17 cellular contexts compared by ENCODE assay signal in the genomic region with DNA sequence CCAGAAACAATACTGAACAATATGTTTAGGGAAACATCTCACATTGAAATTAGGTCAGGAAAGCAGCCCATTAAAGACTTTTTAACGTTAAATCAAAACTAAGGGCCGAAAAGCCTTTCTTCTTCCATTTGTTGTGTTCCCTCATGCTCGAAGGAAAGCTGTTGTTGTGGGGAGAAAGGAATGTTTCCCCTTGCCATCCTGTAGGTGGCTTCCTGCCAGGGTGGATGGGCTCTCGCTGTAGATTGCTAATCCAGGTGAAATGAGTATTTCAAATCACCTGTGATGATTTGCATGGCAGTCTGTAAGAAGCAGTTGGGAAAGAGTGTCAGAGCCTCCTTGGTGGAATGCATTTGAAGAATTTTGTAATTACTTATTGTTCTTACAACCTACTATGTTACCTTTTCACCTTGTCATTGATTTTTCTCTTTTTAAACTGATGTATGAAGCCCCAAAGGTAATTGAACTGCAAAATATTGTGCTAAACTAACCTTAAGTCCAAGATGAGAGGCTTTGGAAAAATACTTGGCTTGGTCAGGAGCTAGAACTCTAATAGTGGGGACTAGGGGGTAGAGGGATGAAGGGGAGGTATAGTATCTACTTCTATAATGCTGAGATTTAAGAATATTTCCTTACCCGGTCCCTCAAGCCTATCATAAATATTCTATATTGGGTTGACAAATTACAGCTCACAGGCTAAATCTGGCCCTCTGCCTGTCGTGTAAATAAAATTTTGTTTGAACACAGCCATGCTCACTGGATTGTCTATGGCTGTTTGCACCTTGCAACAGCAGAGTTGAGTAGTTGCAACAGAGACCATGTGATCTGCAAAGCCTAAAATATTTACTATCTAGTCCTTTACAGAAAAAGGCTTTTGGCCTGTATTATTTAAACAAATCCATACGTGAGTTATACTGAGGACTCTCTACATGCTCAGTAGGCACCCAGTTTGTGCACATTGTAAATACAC. TPM values are rescaled to one million over a fixed set of nuclear protein-coding genes. Genes with fewer than 3 reads are reported as not detected.
DNase-seq lines count a peak whose midpoint lies in the region; ATAC-seq, FAIRE-seq and TF ChIP-seq lines count a peak whose summit lies in the region.
"Had no signal": no experiment of that assay in that cellular context is flagged by ENCODE, and none has a peak within 500 bp of the region (broad histone marks: within the 10 kb centered on the region; RNA-seq: fewer than 3 reads in every experiment).

No MANE protein-coding gene starts in this region.

- WGBS in HepG2 (ENCODE audit: low lambda C conversion rate): 33% methylated on average over 7 of the region's 7 CpGs

- ATAC-seq in Right ventricle myocardium inferior (no peak), HepG2 (peak; percentile 93)
- ATAC-seq: gastrocnemius medialis had no signal

- H3K4me1 ChIP-seq in right atrium auricular region (peaks cover 0 to 30% of the 10 kb centered on the region in 2 donors), HepG2 (ENCODE audit: insufficient read depth, low read length) (peaks cover 52% of the 10 kb centered on the region), uterus (peaks cover 4 to 10% of the 10 kb centered on the region in 2 donors)
- H3K4me1 ChIP-seq: ascending aorta had no signal

- peak overlapping the region; percentile 43; the same call in 1 of the 2 replicates for H3K4me2 ChIP-seq in HepG2 (ENCODE audit: low read depth, low read length)

- no peaks in the 10 kb centered on the region for H4K20me1 ChIP-seq in HepG2 (ENCODE audit: insufficient read depth, low read length)

- no peak overlapping the region for H2AFZ ChIP-seq in HepG2 (ENCODE audit: low read length)

- H3K9ac ChIP-seq in HepG2 (ENCODE audit: insufficient read depth, low read depth, low read length): no peak overlapping the region

- TF ChIP-seq CTCF in right atrium auricular region (IDR thresholded peaks at IDR 0.05): no peak
- no peak for TF ChIP-seq CTCF in VCaP (conservative IDR thresholded peaks at IDR 0.05)
- TF ChIP-seq CTCF in HepG2 (CRISPR knock-in tag; IDR thresholded peaks at IDR 0.05): no peak
- TF ChIP-seq CTCF in uterus (IDR thresholded peaks at IDR 0.05): no peak
- TF ChIP-seq CTCF in glutamatergic neuron (IDR thresholded peaks at IDR 0.05; ENCODE audit: partially characterized antibody, unreplicated experiment): no peak

- in situ Hi-C loops in HepG2 (cut with HindIII; ENCODE audit: extremely low pct_ligation_motif_present, low pct_unique_long_range_greater_than_20kb): no loop called here

- FAIRE-seq in HepG2 (lab: Jason Lieb, UNC): no peak

- DNase-seq in right atrium auricular region (ENCODE audit: low spot score) (no peak), Right ventricle myocardium inferior (ENCODE audit: missing footprints) (no peak), HepG2 (ENCODE audit: low spot score) (peak; percentile 73), uterus (no peak), glutamatergic neuron (no peak), T-helper 1 cell (no peak)
- no peak for DNase-seq in stimulated activated CD4-positive, alpha-beta T cell treated with anti-CD3 and anti-CD28 coated beads, Interleukin-4, amount 100 ng/mL, for 24 hours
- DNase-seq: activated CD4-positive, alpha-beta T cell treated with anti-CD3 and anti-CD28 coated beads for 4 hours; activated naive CD4-positive, alpha-beta T cell; CD8-positive, alpha-beta memory T cell; gastrocnemius medialis; immature natural killer cell; SHP77; substantia nigra had no signal

- peaks cover 2% of the 10 kb centered on the region for H3K27me3 Mint-ChIP-seq in glutamatergic neuron (ENCODE audit: unreplicated experiment)

- intact Hi-C loops in Right ventricle myocardium inferior (cut with DNase I): no loop called here
- intact Hi-C loops in HepG2 (cut with micrococcal nuclease; ENCODE audit: unreplicated experiment): no loop called here
- intact Hi-C loops in uterus (cut with DNase I; ENCODE audit: low total_unique reads): no loop called here

- peaks cover 4% of the 10 kb centered on the region for H3K4me1 Mint-ChIP-seq in glutamatergic neuron (ENCODE audit: low read depth, unreplicated experiment)
- H3K4me1 Mint-ChIP-seq: immature natural killer cell had no signal

- no peak overlapping the region for H3K27ac Mint-ChIP-seq in glutamatergic neuron (ENCODE audit: unreplicated experiment)
- H3K27ac Mint-ChIP-seq: CD8-positive, alpha-beta memory T cell; immature natural killer cell had no signal

- no peak overlapping the region for H3K4me3 Mint-ChIP-seq in glutamatergic neuron (ENCODE audit: unreplicated experiment)
- H3K4me3 Mint-ChIP-seq: CD8-positive, alpha-beta memory T cell; immature natural killer cell had no signal

- H3K9me3 ChIP-seq in right atrium auricular region (no peaks in the 10 kb centered on the region), HepG2 (ENCODE audit: low read length) (no peaks in the 10 kb centered on the region), uterus (no peaks in the 10 kb centered on the region)
- H3K9me3 ChIP-seq: ascending aorta, gastrocnemius medialis, HAP-1 had no signal

- TF ChIP-seq RAD21 in HepG2 (CRISPR knock-in tag; IDR thresholded peaks at IDR 0.05): no peak

- no TSS peak for BruUV-seq in HepG2 (replicated peaks; lab: Mats Ljungman, UMichigan)

- H3K27ac ChIP-seq in right atrium auricular region (peak overlapping the region; percentile 32 to 80), VCaP (peak overlapping the region; percentile 56), HepG2 (ENCODE audit: extremely low read length, insufficient read depth, low read length) (no peak overlapping the region), uterus (peak overlapping the region; percentile 84 to 97)
- H3K27ac ChIP-seq: ascending aorta, gastrocnemius medialis had no signal

- CTCF ChIA-PET in HepG2 (lab: Yijun Ruan, JAX; ENCODE audit: low intra/inter-chr PET ratio, low total read pairs): no interaction called here

- TF ChIP-seq EP300 in HepG2 (IDR thresholded peaks at IDR 0.05; ENCODE audit: low read depth in 2 of 2, low read length in 2 of 2) (0 out of 4 replicates have a peak, but pooled peaks of 1 of the 2 experiments have one; percentile 18), HepG2 (CRISPR knock-in tag; IDR thresholded peaks at IDR 0.05; ENCODE audit: borderline replicate concordance) (no peak)

- no peak for TF ChIP-seq POLR2A in HepG2 (IDR thresholded peaks at IDR 0.05; ENCODE audit: insufficient read depth in 1 of 2, low read depth in 2 of 2, low read length in 2 of 2)
- TF ChIP-seq POLR2A in uterus (IDR thresholded peaks at IDR 0.05): no peak

- H3K4me3 ChIP-seq in right atrium auricular region (no peak overlapping the region), HepG2 (replicated peaks in 1 of 3; ENCODE audit: insufficient read depth in 1 of 3, low read depth in 2 of 3, low read length in 3 of 3) (no peak overlapping the region), uterus (no peak overlapping the region)
- H3K4me3 ChIP-seq: ascending aorta, gastrocnemius medialis, HAP-1 had no signal

- H3K36me3 ChIP-seq in right atrium auricular region: no peaks in the 10 kb centered on the region
- H3K36me3 ChIP-seq in HepG2 (replicated peaks in 1 of 2; ENCODE audit: control insufficient read depth in 1 of 2, insufficient read depth in 2 of 2, low read length in 2 of 2): no peaks in the 10 kb centered on the region
- H3K36me3 ChIP-seq in uterus: no peaks in the 10 kb centered on the region
- H3K36me3 ChIP-seq: ascending aorta, gastrocnemius medialis, HAP-1 had no signal

- no peaks in the 10 kb centered on the region for H3K79me2 ChIP-seq in HepG2 (ENCODE audit: insufficient read depth, low read length)

- peaks cover 2% of the 10 kb centered on the region for H3K9me3 Mint-ChIP-seq in glutamatergic neuron (ENCODE audit: unreplicated experiment)
- H3K9me3 Mint-ChIP-seq: CD8-positive, alpha-beta memory T cell; immature natural killer cell had no signal

- H3K36me3 Mint-ChIP-seq in glutamatergic neuron (ENCODE audit: unreplicated experiment): no peaks in the 10 kb centered on the region
- H3K36me3 Mint-ChIP-seq: CD8-positive, alpha-beta memory T cell; immature natural killer cell had no signal

- H3K27me3 ChIP-seq in right atrium auricular region: no peaks in the 10 kb centered on the region
- no peaks in the 10 kb centered on the region; a peak in 1 of 5 replicates for H3K27me3 ChIP-seq in HepG2 (ENCODE audit: control insufficient read depth in 1 of 2, insufficient read depth in 2 of 2, low read length in 2 of 2)
- no peaks in the 10 kb centered on the region for H3K27me3 ChIP-seq in uterus
- H3K27me3 ChIP-seq: ascending aorta, gastrocnemius medialis had no signal

- POLR2A ChIA-PET in HepG2 (lab: Yijun Ruan, JAX): interaction anchor here (0.6 to 1.2 kb wide), 2 partner anchors 18 to 415 kb away, joined by 3 to 6 read pairs; no protein-coding TSS in a partner anchor

RNA-seq across cellular contexts. Expression of gene DCP1B, which starts 7.7 kb away (rescaled TPM):
- 1 to 10 TPM; 5.8 to 6.2 TPM for total RNA-seq in right atrium auricular region
- 2.4 TPM for total RNA-seq in Right ventricle myocardium inferior
- 11.4 and 12.4 TPM in 2 replicates for total RNA-seq in HepG2 (2016; rRNA removed; fragmentation: Illumina TruSeq; extraction: Trizol)
- 3.3 and 4.0 TPM in 2 replicates for total RNA-seq in HepG2 (2016; cell fraction: cytosol; rRNA removed; fragmentation: Illumina TruSeq; extraction: Trizol; ENCODE audit: low read depth)
- total RNA-seq in HepG2 (2016; cell fraction: insoluble cytoplasmic fraction; rRNA removed; fragmentation: Illumina TruSeq; extraction: Trizol): 9.6 and 11.0 TPM in 2 replicates
- 7.1 and 7.7 TPM in 2 replicates for total RNA-seq in HepG2 (2016; cell fraction: membrane; rRNA removed; fragmentation: Illumina TruSeq; extraction: Trizol)
- 10.9 and 11.0 TPM in 2 replicates for total RNA-seq in HepG2 (2016; cell fraction: nucleus; rRNA removed; fragmentation: Illumina TruSeq; extraction: Trizol)
- polyA plus RNA-seq in HepG2 (2011; rRNA removed): 25.3 and 27.2 TPM in 2 replicates
- polyA plus RNA-seq in HepG2 (2011; cell fraction: cytosol; rRNA removed): 20.2 and 21.1 TPM in 2 replicates
- 14.4 and 15.0 TPM in 2 replicates for polyA plus RNA-seq in HepG2 (2011; cell fraction: nucleus; rRNA removed)
- 10.1 and 10.6 TPM in 2 replicates for polyA plus RNA-seq in HepG2 (2012)
- polyA plus RNA-seq in HepG2 (2016; cell fraction: cytosol; fragmentation: Illumina TruSeq; extraction: Trizol; ENCODE audit: low read depth): 2.5 and 2.6 TPM in 2 replicates
- 17.4 and 17.9 TPM in 2 replicates for polyA plus RNA-seq in HepG2 (2016; cell fraction: insoluble cytoplasmic fraction; fragmentation: Illumina TruSeq; extraction: Trizol; ENCODE audit: low read depth)
- polyA plus RNA-seq in HepG2 (2016; cell fraction: membrane; fragmentation: Illumina TruSeq; extraction: Trizol; ENCODE audit: low read depth): 4.7 and 4.9 TPM in 2 replicates
- polyA plus RNA-seq in HepG2 (2016; cell fraction: nucleus; fragmentation: Illumina TruSeq; extraction: Trizol; ENCODE audit: insufficient read depth, low read depth): 16.0 and 16.8 TPM in 2 replicates
- 7.5 and 22.8 TPM in 2 replicates for polyA minus RNA-seq in HepG2 (2011; rRNA and poly(A)+ RNA removed; ENCODE audit: low replicate concordance)
- polyA minus RNA-seq in HepG2 (2011; cell fraction: cytosol; rRNA and poly(A)+ RNA removed): 8.2 and 8.5 TPM in 2 replicates
- 29.7 and 35.1 TPM in 2 replicates for polyA minus RNA-seq in HepG2 (2011; cell fraction: nucleus; rRNA and poly(A)+ RNA removed)
- 10 to 100 TPM; 13.6 to 34.4 (median 20.7) TPM for total RNA-seq in uterus
- 14.2 TPM for total RNA-seq in glutamatergic neuron (ENCODE audit: unreplicated experiment)

RNA-seq across cellular contexts. Expression of gene CACNA1C, which starts 40.9 kb away (rescaled TPM):
- total RNA-seq in right atrium auricular region (10 to 100 TPM; 83.1 to 93.6 TPM), Right ventricle myocardium inferior (171 TPM), HepG2 (2016; rRNA removed; fragmentation: Illumina TruSeq; extraction: Trizol) (not detected in 2 replicates), uterus (100 to 1,000 TPM in 1 of 4 donors, 10 to 100 TPM in 3; 15.9 to 121 (median 32.1) TPM), glutamatergic neuron (ENCODE audit: unreplicated experiment) (11.0 TPM)
- total RNA-seq in HepG2 (2016; cell fraction: cytosol; rRNA removed; fragmentation: Illumina TruSeq; extraction: Trizol; ENCODE audit: low read depth): not detected in 2 replicates
- total RNA-seq in HepG2 (2016; cell fraction: insoluble cytoplasmic fraction; rRNA removed; fragmentation: Illumina TruSeq; extraction: Trizol): not detected in 2 replicates
- not detected in 2 replicates for total RNA-seq in HepG2 (2016; cell fraction: membrane; rRNA removed; fragmentation: Illumina TruSeq; extraction: Trizol)
- not detected in 2 replicates for total RNA-seq in HepG2 (2016; cell fraction: nucleus; rRNA removed; fragmentation: Illumina TruSeq; extraction: Trizol)
- 0.05 TPM in 1 of 2 replicates, not detected in the other for polyA plus RNA-seq in HepG2 (2011; rRNA removed)
- polyA plus RNA-seq in HepG2 (2011; cell fraction: cytosol; rRNA removed): 0.01 TPM in 2 replicates
- polyA plus RNA-seq in HepG2 (2011; cell fraction: nucleus; rRNA removed): 0.06 and 0.19 TPM in 2 replicates
- 0.04 TPM in 1 of 2 replicates, not detected in the other for polyA plus RNA-seq in HepG2 (2012)
- not detected in 2 replicates for polyA plus RNA-seq in HepG2 (2016; cell fraction: cytosol; fragmentation: Illumina TruSeq; extraction: Trizol; ENCODE audit: low read depth)
- not detected in 2 replicates for polyA plus RNA-seq in HepG2 (2016; cell fraction: insoluble cytoplasmic fraction; fragmentation: Illumina TruSeq; extraction: Trizol; ENCODE audit: low read depth)
- not detected in 2 replicates for polyA plus RNA-seq in HepG2 (2016; cell fraction: membrane; fragmentation: Illumina TruSeq; extraction: Trizol; ENCODE audit: low read depth)
- not detected in 2 replicates for polyA plus RNA-seq in HepG2 (2016; cell fraction: nucleus; fragmentation: Illumina TruSeq; extraction: Trizol; ENCODE audit: insufficient read depth, low read depth)
- 0.06 and 0.80 TPM in 2 replicates for polyA minus RNA-seq in HepG2 (2011; rRNA and poly(A)+ RNA removed; ENCODE audit: low replicate concordance)
- not detected in 2 replicates for polyA minus RNA-seq in HepG2 (2011; cell fraction: cytosol; rRNA and poly(A)+ RNA removed)
- polyA minus RNA-seq in HepG2 (2011; cell fraction: nucleus; rRNA and poly(A)+ RNA removed): 0.13 and 0.37 TPM in 2 replicates

Comparison
In these comparisons a context has a peak if more than half of its experiments do, and no peak if none do; other contexts are left out.
1. RNA of gene CACNA1C, which starts 40.9 kb away (total RNA-seq): 171 TPM in Right ventricle myocardium inferior (single experiment), 83.1 to 93.6 TPM in right atrium auricular region, 15.9 to 121 TPM in uterus and 11.0 TPM in glutamatergic neuron (single experiment); not detected in HepG2; every median in the first group is over 10 times any median in the second.